ENCODE assay signal across 25 cellular contexts in the genomic region with DNA sequence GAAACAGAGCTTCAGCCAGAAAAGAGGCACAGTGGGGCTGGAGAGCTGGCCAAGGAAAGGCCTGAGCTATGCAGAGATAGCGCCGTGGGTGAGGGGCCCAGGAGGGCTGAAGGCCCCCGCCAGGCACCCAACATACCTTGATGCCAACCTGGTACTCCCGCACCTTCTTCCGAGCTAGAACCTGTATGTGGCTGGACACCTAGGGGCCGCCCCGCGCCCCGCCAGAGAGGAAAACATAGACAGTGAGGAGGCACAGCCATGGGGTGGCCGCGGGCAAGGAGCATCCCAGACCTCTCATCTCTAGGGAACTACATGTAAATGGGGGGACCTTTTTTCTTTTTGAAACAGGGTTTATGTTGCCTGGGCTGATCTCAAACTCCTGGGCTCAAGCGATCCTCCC. TPM values are rescaled to one million over a fixed set of nuclear protein-coding genes. Genes with fewer than 3 reads are reported as not detected.
A peak's percentile ranks its signal among the peaks of the same experiment; 100 is the strongest.
DNase-seq lines count a peak whose midpoint lies in the region; TF ChIP-seq lines count a peak whose summit lies in the region.
"Had no signal": no experiment of that assay in that cellular context is flagged by ENCODE, and none has a peak within 500 bp of the region (broad histone marks: within the 10 kb centered on the region; RNA-seq: fewer than 3 reads in every experiment).

No MANE protein-coding gene starts in this region.

- no peak overlapping the region for H4K8ac ChIP-seq in H9 (replicated peaks; ENCODE audit: insufficient read length, low read depth, low read length)

- no peaks in the 10 kb centered on the region for H3K79me1 ChIP-seq in H9 (ENCODE audit: insufficient read depth, low read depth, low read length, poor library complexity, severe bottlenecking)

- intact Hi-C loops in sigmoid colon (cut with DNase I) = no loop called here
- intact Hi-C loops in PC-9 (cut with micrococcal nuclease; ENCODE audit: unreplicated experiment) = no loop called here

- H3K4me1 ChIP-seq in H9 (ENCODE audit: insufficient read depth, low read length) (peaks cover 7% of the 10 kb centered on the region; the same call in 1 of the 2 replicates), sigmoid colon (peaks cover 0 to 33% (median 16%) of the 10 kb centered on the region in 4 donors), smooth muscle cell (ENCODE audit: low read depth) (peaks cover 4% of the 10 kb centered on the region), PC-9 (replicated peaks; ENCODE audit: insufficient read depth) (peaks cover 14% of the 10 kb centered on the region)

- no peak overlapping the region for H3K23ac ChIP-seq in H9 (ENCODE audit: insufficient read length, low read depth, low read length)

- H3K27ac ChIP-seq in H9 (ENCODE audit: insufficient read length, low read depth, low read length) (no peak overlapping the region), WERI-Rb-1 (peak overlapping the region; percentile 54), sigmoid colon (peak overlapping the region in 3 of 4 donors; percentile 100), smooth muscle cell (ENCODE audit: low read depth) (no peak overlapping the region), PC-9 (no peak overlapping the region)
- H3K27ac ChIP-seq: C4-2B had no signal

- peaks cover 8 to 64% (median 41%) of the 10 kb centered on the region in 3 experiments for H3K36me3 Mint-ChIP-seq in H9 (ENCODE audit: insufficient read depth in 1 of 3, low read depth in 3 of 3)
- H3K36me3 Mint-ChIP-seq in mesothelial cell of epicardium = peaks cover 21% of the 10 kb centered on the region

- H2AFZ ChIP-seq in H9 (ENCODE audit: low read length) = no peak overlapping the region
- H2AFZ ChIP-seq in smooth muscle cell (ENCODE audit: low read depth) = no peak overlapping the region
- no peak overlapping the region for H2AFZ ChIP-seq in PC-9

- H3K36me3 ChIP-seq in WERI-Rb-1 (peaks cover 74% of the 10 kb centered on the region), sigmoid colon (peaks cover 4 to 100% (median 61%) of the 10 kb centered on the region in 4 donors), smooth muscle cell (ENCODE audit: low read depth) (peaks cover 4% of the 10 kb centered on the region), PC-9 (ENCODE audit: low read depth) (no peaks in the 10 kb centered on the region)

- H3K4ac ChIP-seq in H9 (ENCODE audit: low read depth, low read length) = no peak overlapping the region

- H3K27me3 Mint-ChIP-seq in H9 (ENCODE audit: low read depth) (peaks cover 1% of the 10 kb centered on the region), mesothelial cell of epicardium (ENCODE audit: low read depth) (no peaks in the 10 kb centered on the region)

- no peaks in the 10 kb centered on the region for H3K9me2 ChIP-seq in PC-9 (ENCODE audit: insufficient read depth)
- H3K9me2 ChIP-seq: SK-N-SH had no signal

- H3F3A ChIP-seq in smooth muscle cell (ENCODE audit: low read depth) (no peaks in the 10 kb centered on the region), PC-9 (ENCODE audit: insufficient read depth, low read depth) (peaks cover 9% of the 10 kb centered on the region)

- H3K27me3 ChIP-seq in H9 (ENCODE audit: insufficient read depth, low read length) = no peaks in the 10 kb centered on the region
- no peaks in the 10 kb centered on the region for H3K27me3 ChIP-seq in WERI-Rb-1 (ENCODE audit: insufficient read depth, low read depth, severe bottlenecking)
- no peaks in the 10 kb centered on the region for H3K27me3 ChIP-seq in sigmoid colon
- no peaks in the 10 kb centered on the region for H3K27me3 ChIP-seq in smooth muscle cell (ENCODE audit: low read depth)
- H3K27me3 ChIP-seq in PC-9 (ENCODE audit: insufficient read depth, low read depth) = no peaks in the 10 kb centered on the region

- H3K9ac ChIP-seq in H9 (ENCODE audit: extremely low read depth, insufficient read length, low read length) (no peak overlapping the region), smooth muscle cell (ENCODE audit: low read depth) (no peak overlapping the region)
- H3K9ac ChIP-seq: SK-N-SH had no signal

- no peak overlapping the region for H2BK120ac ChIP-seq in H9 (ENCODE audit: low read depth, low read length, poor library complexity, severe bottlenecking)

- CTCF ChIA-PET in PC-9 (lab: Charles Lee) = no interaction called here

- no peak for TF ChIP-seq POLR2A in sigmoid colon (IDR thresholded peaks at IDR 0.05)

- H3K4me1 Mint-ChIP-seq in H9 (peaks cover 9 to 19% of the 10 kb centered on the region in 2 experiments), mesothelial cell of epicardium (peaks cover 23% of the 10 kb centered on the region)

- H4K20me1 ChIP-seq in H9 (ENCODE audit: control insufficient read depth, insufficient read depth, insufficient read length) (no peaks in the 10 kb centered on the region), smooth muscle cell (ENCODE audit: low read depth) (peaks cover 42% of the 10 kb centered on the region), PC-9 (ENCODE audit: insufficient read depth) (no peaks in the 10 kb centered on the region)

- H3T11ph ChIP-seq in H9 (ENCODE audit: low read length) = no peak overlapping the region

- H3K9me3 Mint-ChIP-seq in H9 = no peaks in the 10 kb centered on the region
- H3K9me3 Mint-ChIP-seq in mesothelial cell of epicardium = no peaks in the 10 kb centered on the region
- H3K9me3 Mint-ChIP-seq: CD8-positive, alpha-beta T cell had no signal

- H3K27ac Mint-ChIP-seq in H9 (peak overlapping the region in 2 of 3 experiments; percentile 4 to 18; a peak in 1 of 7 replicates), mesothelial cell of epicardium (peak overlapping the region; percentile 67)
- H3K27ac Mint-ChIP-seq: CD8-positive, alpha-beta T cell had no signal

- H4K91ac ChIP-seq in H9 (ENCODE audit: insufficient read length, low read depth, low read length) = no peak overlapping the region

- H2BK15ac ChIP-seq in H9 (ENCODE audit: low read depth, low read length) = no peak overlapping the region

- H3K18ac ChIP-seq in H9 (ENCODE audit: insufficient read length, low read depth, low read length) = no peak overlapping the region

- H3K4me3 ChIP-seq in WERI-Rb-1 (ENCODE audit: low read depth, low read length) (no peak overlapping the region), sigmoid colon (no peak overlapping the region), smooth muscle cell (no peak overlapping the region), PC-9 (no peak overlapping the region)

- DNase-seq in H9 (no peak), WERI-Rb-1 (peak; percentile 16), mesothelial cell of epicardium (ENCODE audit: low spot score in 2 of 2, unreplicated experiment in 2 of 2) (no peak), sigmoid colon (no peak), smooth muscle cell (lab: John Stamatoyannopoulos, UW; ENCODE audit: unreplicated experiment) (no peak), PC-9 (no peak), SKM-1 (lab: John Stamatoyannopoulos, UW; ENCODE audit: unreplicated experiment) (no peak)
- DNase-seq: Caco-2, DMS79, EL, GDM1, Kasumi-1, MV-4-11, NCI-H1105, NCI-H1436 treated with DMSO at 0.1 percent for 48 hours, NCI-H187 treated with DMSO at 0.1 percent for 48 hours, NCI-H446 treated with DMSO at 0.1 percent for 48 hours, NCI-H526 treated with DMSO at 0.1 percent for 48 hours, SK-N-SH had no signal

- H2BK5ac ChIP-seq in H9 (ENCODE audit: insufficient read length, low read length) = no peak overlapping the region

- no peak overlapping the region for H4K5ac ChIP-seq in H9 (ENCODE audit: insufficient read length, low read depth, low read length)

- no peaks in the 10 kb centered on the region for H3K23me2 ChIP-seq in H9 (ENCODE audit: insufficient read length, low read depth, low read length, poor library complexity, severe bottlenecking)

- POLR2A ChIA-PET in PC-9 (lab: Charles Lee; ENCODE audit: unreplicated experiment) = no interaction called here

- no peak for TF ChIP-seq EP300 in sigmoid colon (IDR thresholded peaks at IDR 0.05)

- H3K4me3 Mint-ChIP-seq in H9 = no peak overlapping the region
- H3K4me3 Mint-ChIP-seq in mesothelial cell of epicardium = no peak overlapping the region
- H3K4me3 Mint-ChIP-seq: CD8-positive, alpha-beta T cell had no signal

- H3K4me2 ChIP-seq in H9 (ENCODE audit: insufficient read depth, insufficient read length, low read length) (no peak overlapping the region), smooth muscle cell (no peak overlapping the region), PC-9 (no peak overlapping the region)
- H3K4me2 ChIP-seq: SK-N-SH had no signal

- no CpG with 5 or more reads among the region's 12 CpGs for whole genome bisulfite sequencing in H9 (ENCODE audit: extremely low coverage, insufficient read length, low lambda C conversion rate)
- WGBS in sigmoid colon, 2 donors = 96 to 97% methylated on average over 12 of the region's 12 CpGs
- 97% methylated on average over 12 of the region's 12 CpGs for WGBS in smooth muscle cell (ENCODE audit: low lambda C conversion rate)

- no peak for TF ChIP-seq CTCF in H9 (conservative IDR thresholded peaks at IDR 0.05)
- TF ChIP-seq CTCF in WERI-Rb-1 (IDR thresholded peaks at IDR 0.05; ENCODE audit: low read depth, low read length) = no peak
- no peak for TF ChIP-seq CTCF in mesothelial cell of epicardium (IDR thresholded peaks at IDR 0.05; ENCODE audit: unreplicated experiment)
- TF ChIP-seq CTCF in sigmoid colon (IDR thresholded peaks at IDR 0.05) = no peak
- no peak for TF ChIP-seq CTCF in smooth muscle cell (IDR thresholded peaks at IDR 0.05; ENCODE audit: borderline replicate concordance, insufficient read depth, poor library complexity, severe bottlenecking)
- TF ChIP-seq CTCF in PC-9 (conservative IDR thresholded peaks at IDR 0.05) = no peak

- no peak overlapping the region for H2BK12ac ChIP-seq in H9 (ENCODE audit: insufficient read length, low read depth, low read length)

- H3K9me3 ChIP-seq in H9 (ENCODE audit: control insufficient read depth, low read depth, low read length) (no peaks in the 10 kb centered on the region), WERI-Rb-1 (ENCODE audit: severe bottlenecking) (no peaks in the 10 kb centered on the region), sigmoid colon (no peaks in the 10 kb centered on the region), smooth muscle cell (replicated peaks; ENCODE audit: low read depth) (no peaks in the 10 kb centered on the region), PC-9 (ENCODE audit: insufficient read depth, low read depth) (no peaks in the 10 kb centered on the region)
- H3K9me3 ChIP-seq: Caco-2, SK-N-SH had no signal

- H2BK20ac ChIP-seq in H9 (ENCODE audit: low read depth, low read length, poor library complexity, severe bottlenecking) = no peak overlapping the region

- H2AK5ac ChIP-seq in H9 (ENCODE audit: insufficient read length, low read length) = no peak overlapping the region

- no peak overlapping the region for H3K56ac ChIP-seq in H9 (ENCODE audit: insufficient read length, low read depth, low read length)

- no peak overlapping the region for H3K14ac ChIP-seq in H9 (ENCODE audit: insufficient read depth, low read length)

- BruUV-seq in PC-9 (replicated peaks; lab: Mats Ljungman, UMichigan) = no TSS peak

- H3K79me2 ChIP-seq in H9 (ENCODE audit: insufficient read depth, low read length) (no peaks in the 10 kb centered on the region), smooth muscle cell (ENCODE audit: low read depth) (peaks cover 19% of the 10 kb centered on the region), PC-9 (ENCODE audit: low read depth) (no peaks in the 10 kb centered on the region)

RNA-seq across cellular contexts. Expression of a gene that starts 12.0 kb away (rescaled TPM):
- total RNA-seq in H9 (2021) (1,826 and 1,830 TPM in 2 replicates), mesothelial cell of epicardium (1,840 to 1,922 TPM (median 1,906 TPM) in 3 replicates), sigmoid colon (1,000 to 10,000 TPM; 1,381 to 2,837 (median 2,184) TPM), smooth muscle cell (1,012 and 1,090 TPM in 2 replicates), PC-9 (2021) (1,335 and 1,742 TPM in 2 replicates)
- polyA plus RNA-seq in sigmoid colon (1,000 to 10,000 TPM; 1,931 to 3,217 (median 2,051) TPM), smooth muscle cell (307 and 339 TPM in 2 replicates)

RNA-seq across cellular contexts. Expression of a gene that starts 16.7 kb away (rescaled TPM):
- total RNA-seq in H9 (2021) (24.3 and 27.0 TPM in 2 replicates), mesothelial cell of epicardium (88.2 to 91.8 TPM (median 91.4 TPM) in 3 replicates), sigmoid colon (10 to 100 TPM; 50.4 to 95.8 (median 74.8) TPM), smooth muscle cell (22.5 and 29.1 TPM in 2 replicates), PC-9 (2021) (33.1 and 40.1 TPM in 2 replicates)
- polyA plus RNA-seq in sigmoid colon (10 to 100 TPM; 14.4 to 25.2 (median 14.6) TPM), smooth muscle cell (40.6 and 42.8 TPM in 2 replicates)
- total RNA-seq: CD8-positive, alpha-beta T cell had no signal

RNA-seq across cellular contexts. Expression of a gene that starts 28.0 kb away (rescaled TPM):
- total RNA-seq in H9 (2021) (8.4 and 10.9 TPM in 2 replicates), mesothelial cell of epicardium (7.0 to 8.5 TPM (median 8.0 TPM) in 3 replicates), sigmoid colon (1 to 10 TPM; 3.3 to 3.9 (median 3.7) TPM), smooth muscle cell (2.3 and 3.6 TPM in 2 replicates), PC-9 (2021) (6.9 and 9.6 TPM in 2 replicates)
- polyA plus RNA-seq in sigmoid colon (1 to 10 TPM; 2.4 to 5.2 (median 3.2) TPM), smooth muscle cell (5.6 and 7.3 TPM in 2 replicates)

RNA-seq across cellular contexts. Expression of a gene that starts 32.5 kb away (rescaled TPM):
- total RNA-seq in H9 (2021) = 0.29 TPM in 1 of 2 replicates, not detected in the other
- 17.5 to 17.7 TPM (median 17.6 TPM) in 3 replicates for total RNA-seq in mesothelial cell of epicardium
- not detected for total RNA-seq in sigmoid colon
- polyA plus RNA-seq in sigmoid colon = not detected
- total RNA-seq in smooth muscle cell = 0.31 TPM in 1 of 2 replicates, not detected in the other
- 0.26 and 0.78 TPM in 2 replicates for polyA plus RNA-seq in smooth muscle cell
- not detected in 2 replicates for total RNA-seq in PC-9 (2021)
- total RNA-seq: A673; Caco-2; CD8-positive, alpha-beta T cell; HepG2; HT1080; M059J had no signal
- polyA plus RNA-seq: HepG2, SK-N-SH had no signal

Comparison
In these comparisons a context has a peak if more than half of its experiments do, and no peak if none do; other contexts are left out.
1. H3K27ac ChIP-seq: peak in WERI-Rb-1 (single experiment) and sigmoid colon (3 of 4); none in H9 (single experiment), smooth muscle cell (single experiment) and PC-9 (single experiment).